In genomic region chr9:76717611-76718010, GRCh38 we compare ENCODE assay signal across 15 cellular contexts. TPM values are rescaled to one million over a fixed set of nuclear protein-coding genes. Genes with fewer than 3 reads are reported as not detected.
DNase-seq lines count a peak whose midpoint lies in the region; ATAC-seq and TF ChIP-seq lines count a peak whose summit lies in the region.
"Had no signal": no experiment of that assay in that cellular context is flagged by ENCODE, and none has a peak within 500 bp of the region (broad histone marks: within the 10 kb centered on the region; RNA-seq: fewer than 3 reads in every experiment).

No MANE protein-coding gene starts in this region.

- no peak for TF ChIP-seq POLR2A in IMR-90 (IDR thresholded peaks at IDR 0.05; ENCODE audit: low read depth, low read length)

- POLR2A ChIA-PET in IMR-90 (lab: Charles Lee; ENCODE audit: unreplicated experiment), result no interaction called here

- H3K14ac ChIP-seq in IMR-90 (replicated peaks; ENCODE audit: low read depth, low read length), result no peak overlapping the region

- no peak overlapping the region for H3K56ac ChIP-seq in IMR-90 (ENCODE audit: extremely low read depth, insufficient read depth, low read length)

- H3K4me3 ChIP-seq in IMR-90 (ENCODE audit: insufficient read depth, low read depth, low read length) (no peak overlapping the region), muscle layer of duodenum (ENCODE audit: low read depth in 1 of 2, low read length in 2 of 2) (no peak overlapping the region), BE2C (ENCODE audit: low read depth, low read length) (no peak overlapping the region)
- H3K4me3 ChIP-seq: BLaER1, vagina had no signal

- H3K18ac ChIP-seq in IMR-90 (ENCODE audit: low read depth, low read length), result no peak overlapping the region

- H2AK5ac ChIP-seq in IMR-90 (ENCODE audit: low read depth, low read length), result no peak overlapping the region

- no TSS peak for BruUV-seq in IMR-90 (replicated peaks; lab: Mats Ljungman, UMichigan)

- H3K4me2 ChIP-seq in IMR-90 (ENCODE audit: low read depth, low read length), result no peak overlapping the region
- H3K4me2 ChIP-seq: BLaER1 had no signal

- no peak overlapping the region for H3K4ac ChIP-seq in IMR-90 (ENCODE audit: low read depth, low read length)

- no peak overlapping the region for H4K8ac ChIP-seq in IMR-90 (ENCODE audit: low read depth in 2 of 2, low read length in 2 of 2)

- H3K79me1 ChIP-seq in IMR-90 (ENCODE audit: low read depth in 1 of 2, low read length in 2 of 2), result no peaks in the 10 kb centered on the region

- intact Hi-C loops in IMR-90 (cut with micrococcal nuclease), result no loop called here

- dilution Hi-C loops in IMR-90 (cut with HindIII; ENCODE audit: low sequenced_read_pairs, unreplicated experiment), result no loop called here

- no peak overlapping the region for H4K91ac ChIP-seq in IMR-90 (ENCODE audit: insufficient read depth, low read depth, low read length)

- no peaks in the 10 kb centered on the region for H4K20me1 ChIP-seq in IMR-90 (ENCODE audit: insufficient read depth, low read length)
- H4K20me1 ChIP-seq: BLaER1 had no signal

- H2AK9ac ChIP-seq in IMR-90 (replicated peaks; ENCODE audit: low read depth, low read length, poor library complexity), result no peak overlapping the region

- in situ Hi-C loops in IMR-90 (cut with MboI; ENCODE audit: low sequenced_read_pairs), result loop anchor here (25.0 kb wide), 1 partner anchor 830 kb away; the partner anchor contains the start of gene PCSK5

- H2BK15ac ChIP-seq in IMR-90 (ENCODE audit: low read depth, low read length), result no peak overlapping the region

- TF ChIP-seq CTCF in IMR-90 (conservative IDR thresholded peaks at IDR 0.05; ENCODE audit: low read depth, low read length), result no peak
- TF ChIP-seq CTCF in BE2C (IDR thresholded peaks at IDR 0.05; ENCODE audit: low read depth, low read length), result no peak

- no peak for TF ChIP-seq RAD21 in IMR-90 (IDR thresholded peaks at IDR 0.05; ENCODE audit: low read length)

- no peak overlapping the region for H3K9ac ChIP-seq in IMR-90 (ENCODE audit: low read depth, low read length)
- H3K9ac ChIP-seq: BLaER1 had no signal

- H3K23ac ChIP-seq in IMR-90 (ENCODE audit: low read depth, low read length), result no peak overlapping the region

- no peaks in the 10 kb centered on the region for H3K9me3 ChIP-seq in IMR-90 (ENCODE audit: control insufficient read depth, insufficient read depth, low read length)
- H3K9me3 ChIP-seq in muscle layer of duodenum (ENCODE audit: control insufficient read depth in 1 of 2, low read length in 2 of 2), result no peaks in the 10 kb centered on the region
- H3K9me3 ChIP-seq in BE2C, result no peaks in the 10 kb centered on the region
- H3K9me3 ChIP-seq: BLaER1, vagina had no signal

- no peak overlapping the region for H3K27ac ChIP-seq in IMR-90 (ENCODE audit: insufficient read depth, low read length)
- peak overlapping the region; percentile 71 for H3K27ac ChIP-seq in muscle layer of duodenum (ENCODE audit: low read length)
- H3K27ac ChIP-seq: BLaER1, vagina, VCaP had no signal

- H3K9me1 ChIP-seq in IMR-90 (ENCODE audit: insufficient read depth, low read length), result no peaks in the 10 kb centered on the region

- H3K36me3 ChIP-seq in IMR-90 (ENCODE audit: control insufficient read depth, insufficient read depth, low read length), result no peaks in the 10 kb centered on the region
- peaks cover 0 to 4% of the 10 kb centered on the region in 2 donors for H3K36me3 ChIP-seq in muscle layer of duodenum (ENCODE audit: control insufficient read depth in 1 of 2, insufficient read depth in 2 of 2, low read length in 2 of 2)
- peaks cover 2% of the 10 kb centered on the region; the same call in 1 of the 2 replicates for H3K36me3 ChIP-seq in BE2C
- H3K36me3 ChIP-seq: BLaER1, vagina had no signal

- no peak overlapping the region for H2AFZ ChIP-seq in IMR-90 (replicated peaks; ENCODE audit: low read length, poor library complexity)

- DNase-seq in Ammon's horn (ENCODE audit: low spot score), result peak; percentile 18
- peak; percentile 4 for DNase-seq in IMR-90
- DNase-seq in astrocyte of the hippocampus (ENCODE audit: low read depth, low spot score), result peak; percentile 44
- DNase-seq in BE2C, result no peak
- DNase-seq: activated T-cell treated with anti-CD3 and anti-CD28 coated beads, Interleukin-2, amount 50 U/mL, for 24 hours; GOT3; NCI-H226 had no signal

- H2BK20ac ChIP-seq in IMR-90 (ENCODE audit: low read depth, low read length), result no peak overlapping the region

- H4K5ac ChIP-seq in IMR-90 (ENCODE audit: low read depth, low read length), result no peak overlapping the region

- ATAC-seq in IMR-90 (ENCODE audit: low read depth) (no peak), GM21423 (IDR thresholded peaks at IDR 0.05; ENCODE audit: unreplicated experiment) (no peak), HG03196 (IDR thresholded peaks at IDR 0.05; ENCODE audit: unreplicated experiment) (no peak), HG03378 (IDR thresholded peaks at IDR 0.05; ENCODE audit: unreplicated experiment) (no peak)

- H2BK120ac ChIP-seq in IMR-90 (ENCODE audit: low read depth, low read length), result no peak overlapping the region

- no CpG with 5 or more reads among the region's 5 CpGs for WGBS in IMR-90 (ENCODE audit: extremely low coverage in 2 of 2, insufficient read length in 1 of 2), 2 experiments

- CTCF ChIA-PET in IMR-90 (lab: Yijun Ruan, JAX), result no interaction called here

- no peaks in the 10 kb centered on the region for H3K4me1 ChIP-seq in IMR-90 (ENCODE audit: control insufficient read depth, insufficient read depth, low read length)
- H3K4me1 ChIP-seq in muscle layer of duodenum (ENCODE audit: control insufficient read depth in 1 of 2, insufficient read depth in 2 of 2, low read length in 2 of 2), result peaks cover 0 to 4% of the 10 kb centered on the region in 2 donors
- peaks cover 4% of the 10 kb centered on the region for H3K4me1 ChIP-seq in BE2C

- no peak overlapping the region for H2BK5ac ChIP-seq in IMR-90 (ENCODE audit: low read depth, low read length, poor library complexity, severe bottlenecking)

- H3K27me3 ChIP-seq in IMR-90 (ENCODE audit: control insufficient read depth, insufficient read depth, low read length) (no peaks in the 10 kb centered on the region; the same call in 1 of the 2 replicates), muscle layer of duodenum (ENCODE audit: low read depth, low read length) (no peaks in the 10 kb centered on the region), BE2C (no peaks in the 10 kb centered on the region)
- H3K27me3 ChIP-seq: BLaER1, vagina had no signal

TF ChIP-seq in IMR-90, 13 proteins besides CTCF, POLR2A, EP300 and RAD21:
- TF ChIP-seq SMC3 (IDR thresholded peaks at IDR 0.05; ENCODE audit: low read depth, low read length), result no peak
- TF ChIP-seq, protein P1, sequence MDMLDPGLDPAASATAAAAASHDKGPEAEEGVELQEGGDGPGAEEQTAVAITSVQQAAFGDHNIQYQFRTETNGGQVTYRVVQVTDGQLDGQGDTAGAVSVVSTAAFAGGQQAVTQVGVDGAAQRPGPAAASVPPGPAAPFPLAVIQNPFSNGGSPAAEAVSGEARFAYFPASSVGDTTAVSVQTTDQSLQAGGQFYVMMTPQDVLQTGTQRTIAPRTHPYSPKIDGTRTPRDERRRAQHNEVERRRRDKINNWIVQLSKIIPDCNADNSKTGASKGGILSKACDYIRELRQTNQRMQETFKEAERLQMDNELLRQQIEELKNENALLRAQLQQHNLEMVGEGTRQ (IDR thresholded peaks at IDR 0.05; ENCODE audit: low read depth, low read length), result no peak; the same call in 1 of the 2 replicates
- TF ChIP-seq RFX5 (IDR thresholded peaks at IDR 0.05; ENCODE audit: low read depth, low read length), result no peak
- no peak for TF ChIP-seq MXI1 (IDR thresholded peaks at IDR 0.05; ENCODE audit: borderline replicate concordance, low read depth, low read length)
- no peak for TF ChIP-seq CEBPB (IDR thresholded peaks at IDR 0.05; ENCODE audit: low read depth, low read length)
- TF ChIP-seq, protein P2, sequence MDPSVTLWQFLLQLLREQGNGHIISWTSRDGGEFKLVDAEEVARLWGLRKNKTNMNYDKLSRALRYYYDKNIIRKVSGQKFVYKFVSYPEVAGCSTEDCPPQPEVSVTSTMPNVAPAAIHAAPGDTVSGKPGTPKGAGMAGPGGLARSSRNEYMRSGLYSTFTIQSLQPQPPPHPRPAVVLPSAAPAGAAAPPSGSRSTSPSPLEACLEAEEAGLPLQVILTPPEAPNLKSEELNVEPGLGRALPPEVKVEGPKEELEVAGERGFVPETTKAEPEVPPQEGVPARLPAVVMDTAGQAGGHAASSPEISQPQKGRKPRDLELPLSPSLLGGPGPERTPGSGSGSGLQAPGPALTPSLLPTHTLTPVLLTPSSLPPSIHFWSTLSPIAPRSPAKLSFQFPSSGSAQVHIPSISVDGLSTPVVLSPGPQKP (IDR thresholded peaks at IDR 0.05; ENCODE audit: borderline replicate concordance, low read depth, low read length), result no peak
- TF ChIP-seq NFE2L2 (IDR thresholded peaks at IDR 0.05; ENCODE audit: low read depth, low read length), result no peak
- TF ChIP-seq CHD1 (IDR thresholded peaks at IDR 0.05; ENCODE audit: low read depth, low read length), result no peak
- TF ChIP-seq MAFK (IDR thresholded peaks at IDR 0.05; ENCODE audit: low read depth, low read length), result no peak
- no peak for TF ChIP-seq MAZ (IDR thresholded peaks at IDR 0.05; ENCODE audit: borderline replicate concordance, low read depth, low read length)
- no peak for TF ChIP-seq FOS (IDR thresholded peaks at IDR 0.05; ENCODE audit: low read depth, low read length)
- no peak for TF ChIP-seq RCOR1 (IDR thresholded peaks at IDR 0.05; ENCODE audit: insufficient replicate concordance, low read length)
- TF ChIP-seq BHLHE40 (IDR thresholded peaks at IDR 0.05; ENCODE audit: low read depth, low read length), result no peak

RNA-seq across cellular contexts. Expression of gene PCA3, which starts 46.6 kb away (rescaled TPM):
- total RNA-seq in IMR-90 (2012; rRNA removed), result not detected in 2 replicates
- polyA plus RNA-seq in IMR-90 (2012; rRNA removed), result not detected in 2 replicates
- polyA plus RNA-seq in IMR-90 (2012; cell fraction: cytosol; rRNA removed), result not detected in 2 replicates
- not detected in 2 replicates for polyA plus RNA-seq in IMR-90 (2012; cell fraction: nucleus; rRNA removed; ENCODE audit: low replicate concordance)
- 2.2 TPM for polyA plus RNA-seq in BE2C (2012; ENCODE audit: insufficient read depth, insufficient read length, low read depth)
- total RNA-seq: vagina had no signal
- polyA plus RNA-seq: IgD-negative memory B cell had no signal
